In the genomic region with DNA sequence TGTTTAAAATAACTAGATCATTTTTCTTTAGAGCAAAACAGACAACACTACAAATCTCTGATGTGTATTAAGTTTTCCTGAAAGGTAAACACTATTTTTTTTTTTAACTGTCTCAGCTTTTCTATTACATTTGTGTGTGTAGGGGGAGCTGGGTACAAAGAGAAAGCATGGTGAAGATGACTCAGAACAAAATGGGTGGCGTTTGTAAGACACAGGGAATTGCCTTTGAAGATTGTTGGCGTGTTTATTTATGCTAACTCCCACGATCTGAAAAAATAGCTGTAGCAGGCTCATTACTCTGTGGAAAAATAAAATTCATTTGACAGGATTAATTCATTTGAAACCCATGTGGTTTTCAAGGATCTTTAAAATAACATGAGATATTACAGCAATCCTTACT, we compare ENCODE assay signal across 20 cellular contexts.
"Had no signal": no experiment of that assay in that cellular context is flagged by ENCODE, and none has a peak within 500 bp of the region (broad histone marks: within the 10 kb centered on the region; RNA-seq: fewer than 3 reads in every experiment).

No MANE protein-coding gene starts in this region.

- ATAC-seq: esophagus mucosa, gastrocnemius medialis, heart left ventricle, left lobe of liver had no signal

- H3K27ac Mint-ChIP-seq: activated B cell treated with CpG ODN at 0.5 μM for 24 hours; activated CD4-positive, alpha-beta memory T cell treated with anti-CD3 and anti-CD28 coated beads for 36 hours; activated naive CD8-positive, alpha-beta T cell; mesothelial cell of epicardium; nephron; T-helper 2 cell treated with Interferon-gamma antibody and Interleukin-4, amounts not matched to agents 5 μg/mL and 100 μg/mL, for 36 hours had no signal

- H3K36me3 ChIP-seq: gastrocnemius medialis, heart left ventricle, thyroid gland had no signal

- H3K27me3 ChIP-seq: gastrocnemius medialis, heart left ventricle, thyroid gland had no signal

- H3K4me1 ChIP-seq: gastrocnemius medialis, thyroid gland had no signal

- FAIRE-seq: bronchial epithelial cell had no signal

- H3K9me3 Mint-ChIP-seq: activated B cell treated with CpG ODN at 0.5 μM for 24 hours; activated CD4-positive, alpha-beta memory T cell treated with anti-CD3 and anti-CD28 coated beads for 36 hours; T-helper 2 cell treated with Interferon-gamma antibody and Interleukin-4, amounts not matched to agents 5 μg/mL and 100 μg/mL, for 36 hours had no signal

- H3K36me3 Mint-ChIP-seq: activated CD4-positive, alpha-beta memory T cell treated with anti-CD3 and anti-CD28 coated beads for 36 hours; activated naive CD8-positive, alpha-beta T cell had no signal

- H3K4me3 Mint-ChIP-seq: activated B cell treated with CpG ODN at 0.5 μM for 24 hours; activated CD4-positive, alpha-beta memory T cell treated with anti-CD3 and anti-CD28 coated beads for 36 hours; activated naive CD8-positive, alpha-beta T cell; mesothelial cell of epicardium; nephron; T-helper 2 cell treated with Interferon-gamma antibody and Interleukin-4, amounts not matched to agents 5 μg/mL and 100 μg/mL, for 36 hours had no signal

- H3K9me3 ChIP-seq: gastrocnemius medialis, heart left ventricle, thyroid gland had no signal

- H3K4me3 ChIP-seq: gastrocnemius medialis, heart left ventricle, lung, thyroid gland had no signal

- H3K4me1 Mint-ChIP-seq: activated B cell treated with CpG ODN at 0.5 μM for 24 hours, mesothelial cell of epicardium, nephron had no signal

- DNase-seq: activated B cell treated with CpG ODN at 0.5 μM for 24 hours; activated CD4-positive, alpha-beta memory T cell treated with anti-CD3 and anti-CD28 coated beads for 36 hours; activated CD4-positive, alpha-beta T cell treated with anti-CD3 and anti-CD28 coated beads for 4 hours; effector CD4-positive, alpha-beta T cell; gastrocnemius medialis; heart left ventricle; nucleus accumbens; posterior cingulate gyrus; retina; stimulated activated CD4-positive, alpha-beta T cell treated with anti-CD3 and anti-CD28 coated beads, Interleukin-2, amount 100 ng/mL, for 24 hours; stimulated activated naive CD4-positive, alpha-beta T cell treated with Interleukin-2 at 50 U/mL for 16 hours; thyroid gland had no signal

- H3K27me3 Mint-ChIP-seq: activated B cell treated with CpG ODN at 0.5 μM for 24 hours; activated CD4-positive, alpha-beta memory T cell treated with anti-CD3 and anti-CD28 coated beads for 36 hours had no signal
